In the genomic region with DNA sequence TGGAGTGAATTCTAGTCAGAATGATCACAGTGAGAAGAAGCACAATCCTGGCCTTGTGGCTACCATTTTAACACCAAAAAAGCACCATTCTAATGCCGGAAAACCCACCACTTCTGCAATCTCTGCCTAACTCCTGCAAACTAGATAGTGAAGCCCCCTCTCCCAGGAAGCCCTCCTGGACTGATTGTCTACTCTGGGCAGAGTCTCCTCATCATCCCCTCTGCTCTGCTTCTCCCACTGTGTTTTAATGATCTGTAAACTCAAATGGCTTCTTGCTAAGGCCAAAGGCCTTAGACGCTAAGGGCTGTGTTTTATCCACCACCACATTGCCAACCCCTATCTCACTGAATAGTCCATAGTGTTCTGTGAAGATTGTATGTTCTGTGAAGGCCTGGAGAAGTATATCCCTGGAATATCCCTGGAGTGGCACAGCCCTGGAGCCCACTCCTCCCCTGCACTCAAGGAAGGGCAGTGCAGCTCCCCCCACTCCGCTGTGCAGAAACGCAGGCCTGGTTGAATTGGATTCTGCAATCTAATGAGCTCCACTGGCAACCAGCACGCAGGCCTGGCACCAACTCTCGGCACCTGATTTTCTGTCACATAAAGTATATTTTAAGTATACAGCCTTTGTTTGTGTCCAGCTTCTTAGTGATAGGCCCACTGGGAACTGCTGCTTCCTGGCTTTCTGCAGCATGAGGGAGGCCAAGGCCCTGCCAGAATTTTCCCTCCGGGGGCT, we compare ENCODE assay signal across 15 cellular contexts.
"Had no signal": no experiment of that assay in that cellular context is flagged by ENCODE, and none has a peak within 500 bp of the region (broad histone marks: within the 10 kb centered on the region; RNA-seq: fewer than 3 reads in every experiment).

No MANE protein-coding gene starts in this region.

- H3K4me2 ChIP-seq: smooth muscle cell had no signal

- DNase-seq: activated CD4-positive, alpha-beta T cell treated with anti-CD3 and anti-CD28 coated beads, Interleukin-2, amount 50 U/mL, for 4 hours; activated CD4-positive, CD25-positive, alpha-beta regulatory T cell treated with anti-CD3 and anti-CD28 coated beads, Interleukin-2, amount 50 U/mL, for 72 hours; activated effector memory CD4-positive, alpha-beta T cell treated with Interleukin-2 at 50 U/mL for 16 hours; activated T-cell treated with anti-CD3 and anti-CD28 coated beads, Interleukin-2, amount 50 U/mL, for 4 hours; stimulated activated CD4-positive, alpha-beta T cell treated with anti-CD3 and anti-CD28 coated beads, Interleukin-4, amount 100 ng/mL, for 4 hours; stimulated activated CD8-positive, alpha-beta memory T cell treated with anti-CD3 and anti-CD28 coated beads, Interleukin-4, amount 100 ng/mL, for 48 hours; stimulated activated naive CD4-positive, alpha-beta T cell treated with Interleukin-2 at 50 U/mL for 16 hours; T-helper 1 cell; upper lobe of left lung had no signal

- H3K27me3 ChIP-seq: neutrophil, suprapubic skin, upper lobe of left lung had no signal

- H3K36me3 ChIP-seq: neutrophil, suprapubic skin, upper lobe of left lung had no signal

- ATAC-seq: activated naive CD4-positive, alpha-beta T cell treated with anti-CD3 and anti-CD28 coated beads, Interleukin-2, amount 50 U/mL, for 72 hours; activated T-cell treated with anti-CD3 and anti-CD28 coated beads, Interleukin-2, amount 50 U/mL, for 4 hours; SK-N-SH treated with all-trans-retinoic acid at 6 μM for 48 hours had no signal

- H3K4me1 ChIP-seq: suprapubic skin, upper lobe of left lung had no signal

- H3K27ac ChIP-seq: epithelial cell of prostate, neutrophil, suprapubic skin, upper lobe of left lung had no signal

- H3K4me3 ChIP-seq: smooth muscle cell, suprapubic skin, upper lobe of left lung had no signal

- H3K9me3 ChIP-seq: neutrophil, suprapubic skin, upper lobe of left lung had no signal
